ENCODE assay signal across 16 cellular contexts in genomic region chr14:58713677-58714076, GRCh38.
DNase-seq lines count a peak whose midpoint lies in the region; ATAC-seq and TF ChIP-seq lines count a peak whose summit lies in the region.
"Had no signal": no experiment of that assay in that cellular context is flagged by ENCODE, and none has a peak within 500 bp of the region (broad histone marks: within the 10 kb centered on the region; RNA-seq: fewer than 3 reads in every experiment).

No MANE protein-coding gene starts in this region.

- no peak overlapping the region for H3K27ac ChIP-seq in upper lobe of right lung

- no peak for ATAC-seq in upper lobe of right lung
- no peak for ATAC-seq in HG02970 (IDR thresholded peaks at IDR 0.05; ENCODE audit: low FRiP score, unreplicated experiment)

- H3K9me3 ChIP-seq in upper lobe of right lung, result no peaks in the 10 kb centered on the region

- H3K4me3 ChIP-seq in choroid plexus epithelial cell (ENCODE audit: low read depth, low read length) (no peak overlapping the region), upper lobe of right lung (no peak overlapping the region)

- no peaks in the 10 kb centered on the region for H3K27me3 ChIP-seq in upper lobe of right lung

- H3K36me3 ChIP-seq in upper lobe of right lung, result no peaks in the 10 kb centered on the region

- DNase-seq in HCEC 1CT (peak; percentile 30), choroid plexus epithelial cell (ENCODE audit: low read depth) (peak; percentile 38), hepatic stellate cell (ENCODE audit: low spot score) (peak; percentile 12), upper lobe of right lung (no peak), NCI-H1417 treated with DMSO at 0.1 percent for 48 hours (lab: John Stamatoyannopoulos, UW) (no peak), COLO668 (lab: John Stamatoyannopoulos, UW; ENCODE audit: unreplicated experiment) (no peak)
- DNase-seq: C1 segment of cervical spinal cord; CD4-positive, alpha-beta T cell; DMS79; EL; GDM1; GOT3; H9; HFFc6; KBM-7 had no signal

- no peak for TF ChIP-seq CTCF in choroid plexus epithelial cell (conservative IDR thresholded peaks at IDR 0.05; ENCODE audit: low read depth, low read length)
- no peak for TF ChIP-seq CTCF in upper lobe of right lung (IDR thresholded peaks at IDR 0.05)

- intact Hi-C loops in upper lobe of right lung (cut with DNase I), result no loop called here

- peaks cover 5% of the 10 kb centered on the region for H3K4me1 ChIP-seq in upper lobe of right lung

Comparison
In these comparisons a context has a peak if more than half of its experiments do, and no peak if none do; other contexts are left out.
1. DNase-seq: peak in HCEC 1CT (single experiment), choroid plexus epithelial cell (single experiment) and hepatic stellate cell (single experiment); none in upper lobe of right lung (single experiment), NCI-H1417 treated with DMSO at 0.1 percent for 48 hours (single experiment) and COLO668 (single experiment).